11 cellular contexts compared by ENCODE assay signal in the genomic region with DNA sequence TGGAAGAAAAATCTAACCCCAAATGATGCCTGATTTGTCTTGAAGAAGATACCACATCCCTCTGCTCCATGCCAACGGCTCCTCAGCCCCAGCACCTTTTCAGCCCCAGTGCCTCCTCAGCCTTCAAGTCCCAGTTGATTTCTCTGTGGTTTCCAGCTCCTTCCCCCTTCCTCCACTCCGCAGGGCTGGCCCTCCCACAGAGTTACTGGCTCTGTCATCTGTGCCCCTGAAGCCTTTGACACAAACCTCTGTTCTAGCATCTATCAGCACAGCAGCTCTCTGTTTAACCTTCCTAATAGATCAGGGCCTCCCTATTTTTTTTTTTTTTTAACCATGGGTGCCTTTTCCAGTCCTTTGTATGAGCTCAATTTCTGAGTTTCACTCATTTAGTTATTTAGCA.
DNase-seq lines count a peak whose midpoint lies in the region; TF ChIP-seq lines count a peak whose summit lies in the region.
"Had no signal": no experiment of that assay in that cellular context is flagged by ENCODE, and none has a peak within 500 bp of the region (broad histone marks: within the 10 kb centered on the region; RNA-seq: fewer than 3 reads in every experiment).

No MANE protein-coding gene starts in this region.

- no peaks in the 10 kb centered on the region; a peak in 1 of 5 replicates for H3K9me3 Mint-ChIP-seq in H9
- peaks cover 4% of the 10 kb centered on the region for H3K9me3 Mint-ChIP-seq in neural progenitor cell

- H2BK12ac ChIP-seq in H9 (ENCODE audit: insufficient read length, low read depth, low read length), result no peak overlapping the region

- H3K9me2 ChIP-seq in DOHH2 (replicated peaks; ENCODE audit: control insufficient read depth, low read length), result no peaks in the 10 kb centered on the region

- H3K27me3 ChIP-seq in DOHH2 (ENCODE audit: control insufficient read depth, low read length) (no peaks in the 10 kb centered on the region), H9 (ENCODE audit: insufficient read depth, low read length) (no peaks in the 10 kb centered on the region), neural progenitor cell (no peaks in the 10 kb centered on the region)

- H4K20me1 ChIP-seq in DOHH2 (ENCODE audit: control insufficient read depth, insufficient read depth, low read depth, low read length) (no peaks in the 10 kb centered on the region), H9 (ENCODE audit: control insufficient read depth, insufficient read depth, insufficient read length) (no peaks in the 10 kb centered on the region), neural progenitor cell (ENCODE audit: low read depth) (no peaks in the 10 kb centered on the region)

- H3K4me3 ChIP-seq in DOHH2 (ENCODE audit: low read length) (no peak overlapping the region), neural progenitor cell (no peak overlapping the region)
- H3K4me3 ChIP-seq: heart right ventricle had no signal

- no peak overlapping the region for H3K18ac ChIP-seq in H9 (ENCODE audit: insufficient read length, low read depth, low read length)

- H2BK5ac ChIP-seq in H9 (ENCODE audit: insufficient read length, low read length), result no peak overlapping the region

- H3K27ac Mint-ChIP-seq in H9 (peak overlapping the region; percentile 17 to 56 (median 19); a peak in 2 of 7 replicates), neural progenitor cell (peak overlapping the region; percentile 31)

- H3F3A ChIP-seq in DOHH2 (ENCODE audit: control insufficient read depth, insufficient read depth), result no peaks in the 10 kb centered on the region
- H3F3A ChIP-seq in neural progenitor cell (ENCODE audit: low read depth), result no peaks in the 10 kb centered on the region

- H3K36me3 ChIP-seq in DOHH2 (ENCODE audit: control insufficient read depth, low read length), result no peaks in the 10 kb centered on the region
- no peaks in the 10 kb centered on the region for H3K36me3 ChIP-seq in neural progenitor cell
- H3K36me3 ChIP-seq: heart right ventricle had no signal

- no CpG with 5 or more reads among the region's 2 CpGs for WGBS in H9 (ENCODE audit: extremely low coverage, insufficient read length, low lambda C conversion rate)

- H3K56ac ChIP-seq in H9 (ENCODE audit: insufficient read length, low read depth, low read length), result no peak overlapping the region

- H3K4me1 Mint-ChIP-seq in H9 (peaks cover 26 to 27% of the 10 kb centered on the region in 2 experiments), neural progenitor cell (peaks cover 19% of the 10 kb centered on the region)

- no peak overlapping the region for H3K4ac ChIP-seq in H9 (ENCODE audit: low read depth, low read length)

- DNase-seq in H9 (no peak), UCSD-AML1 (lab: John Stamatoyannopoulos, UW; ENCODE audit: unreplicated experiment) (peak; percentile 18), neural progenitor cell (ENCODE audit: low spot score) (peak; percentile 28), NCI-H2171 (lab: John Stamatoyannopoulos, UW) (no peak), NCI-H82 (lab: John Stamatoyannopoulos, UW) (no peak)
- no peak for DNase-seq in stimulated activated naive CD4-positive, alpha-beta T cell (lab: John Stamatoyannopoulos, UW)
- DNase-seq: effector CD8-positive, alpha-beta T cell; heart right ventricle; left ventricle myocardium superior; NCI-H2107 had no signal

- H3K4me1 ChIP-seq in DOHH2 (ENCODE audit: control insufficient read depth, low read length) (peaks cover 38% of the 10 kb centered on the region), H9 (ENCODE audit: insufficient read depth, low read length) (peaks cover 3% of the 10 kb centered on the region; the same call in 1 of the 2 replicates), neural progenitor cell (peaks cover 18% of the 10 kb centered on the region)

- H4K5ac ChIP-seq in H9 (ENCODE audit: insufficient read length, low read depth, low read length), result no peak overlapping the region

- H4K8ac ChIP-seq in H9 (replicated peaks; ENCODE audit: insufficient read length, low read depth, low read length), result no peak overlapping the region

- no peak overlapping the region for H2AK5ac ChIP-seq in H9 (ENCODE audit: insufficient read length, low read length)

- H3K27ac ChIP-seq in DOHH2 (ENCODE audit: low read depth, low read length) (no peak overlapping the region), H9 (ENCODE audit: insufficient read length, low read depth, low read length) (no peak overlapping the region), neural progenitor cell (no peak overlapping the region)
- H3K27ac ChIP-seq: heart right ventricle had no signal

- no peaks in the 10 kb centered on the region for H3K23me2 ChIP-seq in H9 (ENCODE audit: insufficient read length, low read depth, low read length, poor library complexity, severe bottlenecking)

- no peak overlapping the region for H2BK120ac ChIP-seq in H9 (ENCODE audit: low read depth, low read length, poor library complexity, severe bottlenecking)

- no peak overlapping the region for H4K91ac ChIP-seq in H9 (ENCODE audit: insufficient read length, low read depth, low read length)

- H3K79me2 ChIP-seq in DOHH2 (ENCODE audit: control insufficient read depth, low read length) (no peaks in the 10 kb centered on the region), H9 (ENCODE audit: insufficient read depth, low read length) (no peaks in the 10 kb centered on the region), neural progenitor cell (ENCODE audit: low read depth) (no peaks in the 10 kb centered on the region)

- no peak overlapping the region for H2BK15ac ChIP-seq in H9 (ENCODE audit: low read depth, low read length)

- H3K36me3 Mint-ChIP-seq in H9 (ENCODE audit: insufficient read depth in 1 of 3, low read depth in 3 of 3), result no peaks in the 10 kb centered on the region
- peaks cover 2% of the 10 kb centered on the region for H3K36me3 Mint-ChIP-seq in neural progenitor cell

- H2AFZ ChIP-seq in H9 (ENCODE audit: low read length) (no peak overlapping the region), neural progenitor cell (replicated peaks) (no peak overlapping the region)

- no peak overlapping the region for H3K9ac ChIP-seq in H9 (ENCODE audit: extremely low read depth, insufficient read length, low read length)
- H3K9ac ChIP-seq in neural progenitor cell, result no peak overlapping the region

- H3K4me2 ChIP-seq in DOHH2 (ENCODE audit: low read length), result 0 out of 2 replicates have a peak overlapping the region, but pooled peaks have one; percentile 1
- H3K4me2 ChIP-seq in H9 (ENCODE audit: insufficient read depth, insufficient read length, low read length), result no peak overlapping the region
- H3K4me2 ChIP-seq in neural progenitor cell, result peak overlapping the region; percentile 8

- H2BK20ac ChIP-seq in H9 (ENCODE audit: low read depth, low read length, poor library complexity, severe bottlenecking), result no peak overlapping the region

- H3K9me3 ChIP-seq in DOHH2 (ENCODE audit: control insufficient read depth, insufficient read depth, low read length), result no peaks in the 10 kb centered on the region
- H3K9me3 ChIP-seq in H9 (ENCODE audit: control insufficient read depth, low read depth, low read length), result no peaks in the 10 kb centered on the region
- H3K9me3 ChIP-seq in neural progenitor cell (ENCODE audit: low read depth), result no peaks in the 10 kb centered on the region
- H3K9me3 ChIP-seq: heart right ventricle had no signal

- no peak overlapping the region for H3K23ac ChIP-seq in H9 (ENCODE audit: insufficient read length, low read depth, low read length)

- H3K79me1 ChIP-seq in H9 (ENCODE audit: insufficient read depth, low read depth, low read length, poor library complexity, severe bottlenecking), result no peaks in the 10 kb centered on the region

- H3K4me3 Mint-ChIP-seq in H9 (no peak overlapping the region), neural progenitor cell (no peak overlapping the region)

- H3K14ac ChIP-seq in H9 (ENCODE audit: insufficient read depth, low read length), result no peak overlapping the region

- TF ChIP-seq CTCF in DOHH2 (IDR thresholded peaks at IDR 0.05; ENCODE audit: low read depth, low read length, poor library complexity, severe bottlenecking), result no peak
- TF ChIP-seq CTCF in H9 (conservative IDR thresholded peaks at IDR 0.05), result no peak
- TF ChIP-seq CTCF in neural progenitor cell (IDR thresholded peaks at IDR 0.05), result no peak

- H3K27me3 Mint-ChIP-seq in H9 (ENCODE audit: low read depth) (no peaks in the 10 kb centered on the region; the same call in none of the 2 replicates), neural progenitor cell (ENCODE audit: insufficient read depth, low read depth) (peaks cover 5% of the 10 kb centered on the region)

- H3T11ph ChIP-seq in H9 (ENCODE audit: low read length), result no peak overlapping the region

Comparison
In these comparisons a context has a peak if more than half of its experiments do, and no peak if none do; other contexts are left out.
1. DNase-seq: peak in UCSD-AML1 (single experiment) and neural progenitor cell (single experiment); none in H9 (single experiment), NCI-H2171 (single experiment), stimulated activated naive CD4-positive, alpha-beta T cell (0 of 6) and NCI-H82 (single experiment).